ENCODE assay signal across 32 cellular contexts in the genomic region with DNA sequence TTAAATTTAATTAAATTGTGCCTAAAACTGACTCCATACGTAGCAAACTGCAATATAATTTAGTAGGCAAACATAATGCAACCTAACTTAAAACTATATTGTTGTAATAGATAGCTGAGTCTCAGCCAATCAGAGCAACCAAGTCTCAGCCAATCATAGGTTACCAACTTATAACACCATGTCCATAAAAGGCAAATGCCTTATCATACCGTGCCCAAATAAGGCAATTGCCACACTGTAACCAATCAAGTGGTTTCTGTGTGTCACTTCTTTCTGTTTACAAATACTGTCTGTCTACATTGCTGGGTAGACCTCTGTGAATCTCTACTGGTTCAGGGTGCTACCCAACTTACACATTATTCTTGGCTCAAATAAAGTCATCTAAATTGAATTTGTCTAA.
DNase-seq lines count a peak whose midpoint lies in the region; ATAC-seq, FAIRE-seq and TF ChIP-seq lines count a peak whose summit lies in the region.
"Had no signal": no experiment of that assay in that cellular context is flagged by ENCODE, and none has a peak within 500 bp of the region (broad histone marks: within the 10 kb centered on the region; RNA-seq: fewer than 3 reads in every experiment).

No MANE protein-coding gene starts in this region.

- BruUV-seq in HepG2 (replicated peaks; lab: Mats Ljungman, UMichigan), result no TSS peak

- no peak overlapping the region for H4K5ac ChIP-seq in H1 (ENCODE audit: insufficient read length, low read depth, low read length)

- H3K4me1 ChIP-seq in HepG2 (ENCODE audit: insufficient read depth, low read length) (no peaks in the 10 kb centered on the region), right lobe of liver (no peaks in the 10 kb centered on the region), H1 (replicated peaks in 1 of 4; ENCODE audit: control insufficient read depth in 3 of 4, insufficient read depth in 4 of 4, low read length in 3 of 4) (no peaks in the 10 kb centered on the region), sigmoid colon (no peaks in the 10 kb centered on the region)
- H3K4me1 ChIP-seq: A549; BE2C; BLaER1; BLaER1 treated with 17β-estradiol and CSF1 and Interleukin-3, amounts not matched to agents 10 nM and 100 nM; Caco-2 had no signal

- in situ Hi-C loops in HepG2 (cut with HindIII; ENCODE audit: extremely low pct_ligation_motif_present, low pct_unique_long_range_greater_than_20kb), result no loop called here

- no peak overlapping the region for H2BK12ac ChIP-seq in H1 (ENCODE audit: low read depth, low read length)

- no peak overlapping the region for H2BK15ac ChIP-seq in H1 (ENCODE audit: low read length)

- no peak for ATAC-seq in HepG2
- no peak for ATAC-seq in right lobe of liver
- ATAC-seq: A549; CD8-positive, alpha-beta T cell had no signal

- no peak overlapping the region for H3K18ac ChIP-seq in H1 (ENCODE audit: extremely low read depth, low read length)

- H4K8ac ChIP-seq in H1 (ENCODE audit: extremely low read depth, insufficient read depth, low read length), result no peak overlapping the region

- WGBS in HepG2 (ENCODE audit: low lambda C conversion rate), result 3% methylated on average over 2 of the region's 2 CpGs
- WGBS in right lobe of liver (ENCODE audit: insufficient coverage, low coverage, low lambda C conversion rate, missing lambda C conversion rate), result 53% methylated on average over 2 of the region's 2 CpGs
- 92% methylated on average over 2 of the region's 2 CpGs; no CpG with 5 or more reads in 1 of the 2 experiments for WGBS in H1 (ENCODE audit: extremely low coverage in 1 of 2, insufficient coverage in 1 of 2, insufficient read length in 1 of 2, insufficient replicate concordance in 2 of 2, low coverage in 1 of 2, low lambda C conversion rate in 2 of 2, missing lambda C conversion rate in 1 of 2), 2 experiments
- WGBS in sigmoid colon, 2 donors, result 66 to 81% methylated on average over 2 of the region's 2 CpGs

- CTCF ChIA-PET in HepG2 (lab: Yijun Ruan, JAX; ENCODE audit: low intra/inter-chr PET ratio, low total read pairs) (no interaction called here), H1 (lab: Charles Lee; ENCODE audit: partially characterized antibody) (no interaction called here)

- FAIRE-seq in HepG2 (lab: Jason Lieb, UNC) (no peak), H1 (lab: Jason Lieb, UNC) (no peak)
- FAIRE-seq: A204.1, A549, D721Med had no signal

- H3K14ac ChIP-seq in H1 (ENCODE audit: insufficient read length), result no peak overlapping the region

- H4K20me1 ChIP-seq in HepG2 (ENCODE audit: insufficient read depth, low read length) (no peaks in the 10 kb centered on the region), H1 (replicated peaks in 1 of 2; ENCODE audit: control insufficient read depth in 1 of 2, insufficient read depth in 2 of 2, low read length in 2 of 2) (no peaks in the 10 kb centered on the region)
- H4K20me1 ChIP-seq: BLaER1; BLaER1 treated with 17β-estradiol and CSF1 and Interleukin-3, amounts not matched to agents 10 nM and 100 nM had no signal

- TF ChIP-seq CTCF in HepG2 (CRISPR knock-in tag; IDR thresholded peaks at IDR 0.05) (no peak), right lobe of liver (IDR thresholded peaks at IDR 0.05) (no peak), H1 (IDR thresholded peaks at IDR 0.05; ENCODE audit: control extremely low read depth in 1 of 3, insufficient read depth in 1 of 3, low read depth in 1 of 3, low read length in 3 of 3) (no peak), sigmoid colon (IDR thresholded peaks at IDR 0.05) (no peak)

- H3K79me2 ChIP-seq in HepG2 (ENCODE audit: insufficient read depth, low read length) (no peaks in the 10 kb centered on the region), H1 (ENCODE audit: control insufficient read depth in 1 of 2, insufficient read depth in 2 of 2, low read length in 2 of 2) (no peaks in the 10 kb centered on the region)

- no peak overlapping the region for H2BK120ac ChIP-seq in H1 (replicated peaks; ENCODE audit: low read depth, low read length)

- POLR2A ChIA-PET in HepG2 (lab: Yijun Ruan, JAX) (no interaction called here), H1 (lab: Charles Lee; ENCODE audit: partially characterized antibody) (no interaction called here)

- H3K4ac ChIP-seq in H1 (replicated peaks; ENCODE audit: insufficient read length, low read depth, low read length), result no peak overlapping the region

- TF ChIP-seq RAD21 in HepG2 (CRISPR knock-in tag; IDR thresholded peaks at IDR 0.05) (no peak), H1 (IDR thresholded peaks at IDR 0.05 in 1 of 2, conservative IDR thresholded peaks at IDR 0.05 in 1 of 2; ENCODE audit: low read depth in 2 of 2, low read length in 2 of 2) (no peak)

- H3K36me3 ChIP-seq in HepG2 (replicated peaks in 1 of 2; ENCODE audit: control insufficient read depth in 1 of 2, insufficient read depth in 2 of 2, low read length in 2 of 2) (no peaks in the 10 kb centered on the region), right lobe of liver (no peaks in the 10 kb centered on the region), H1 (ENCODE audit: control insufficient read depth in 2 of 4, insufficient read depth in 4 of 4, low read length in 3 of 4) (no peaks in the 10 kb centered on the region), sigmoid colon (no peaks in the 10 kb centered on the region)
- H3K36me3 ChIP-seq: BE2C; BLaER1; BLaER1 treated with 17β-estradiol and CSF1 and Interleukin-3, amounts not matched to agents 10 nM and 100 nM had no signal

- TF ChIP-seq POLR2A in HepG2 (IDR thresholded peaks at IDR 0.05; ENCODE audit: insufficient read depth in 1 of 2, low read depth in 2 of 2, low read length in 2 of 2) (no peak), right lobe of liver (IDR thresholded peaks at IDR 0.05) (no peak), H1 (IDR thresholded peaks at IDR 0.05; ENCODE audit: control extremely low read depth in 1 of 2, low read depth in 2 of 2, low read length in 2 of 2) (no peak), sigmoid colon (IDR thresholded peaks at IDR 0.05) (no peak)

- no peak overlapping the region for H4K91ac ChIP-seq in H1 (replicated peaks; ENCODE audit: insufficient read length, low read length)

- no peaks in the 10 kb centered on the region for H3K23me2 ChIP-seq in H1 (ENCODE audit: low read depth, low read length)

- 0 out of 2 replicates have a peak, but pooled peaks cover 4% of the 10 kb centered on the region for H3K9me3 ChIP-seq in HepG2 (ENCODE audit: low read length)
- no peaks in the 10 kb centered on the region for H3K9me3 ChIP-seq in right lobe of liver
- H3K9me3 ChIP-seq in H1 (ENCODE audit: insufficient read depth in 2 of 2, low read depth in 1 of 2, low read length in 1 of 2), result no peaks in the 10 kb centered on the region
- H3K9me3 ChIP-seq in sigmoid colon, result no peaks in the 10 kb centered on the region
- H3K9me3 ChIP-seq: A549; BE2C; BLaER1; BLaER1 treated with 17β-estradiol and CSF1 and Interleukin-3, amounts not matched to agents 10 nM and 100 nM; Caco-2 had no signal

- intact Hi-C loops in HepG2 (cut with micrococcal nuclease; ENCODE audit: unreplicated experiment), result no loop called here
- intact Hi-C loops in right lobe of liver (cut with DNase I), result no loop called here
- intact Hi-C loops in sigmoid colon (cut with DNase I), result no loop called here

- H3K79me1 ChIP-seq in H1 (ENCODE audit: low read depth, low read length), result no peaks in the 10 kb centered on the region

- H2AK5ac ChIP-seq in H1 (ENCODE audit: low read depth, low read length), result no peak overlapping the region

- H2BK20ac ChIP-seq in H1 (ENCODE audit: low read length), result no peak overlapping the region

- no peak overlapping the region for H3K23ac ChIP-seq in H1 (ENCODE audit: insufficient read length)

- H2BK5ac ChIP-seq in H1 (ENCODE audit: low read depth, low read length), result no peak overlapping the region

- no peak overlapping the region for H3K4me3 ChIP-seq in HepG2 (replicated peaks in 1 of 3; ENCODE audit: insufficient read depth in 1 of 3, low read depth in 2 of 3, low read length in 3 of 3)
- no peak overlapping the region for H3K4me3 ChIP-seq in right lobe of liver
- H3K4me3 ChIP-seq in H1 (ENCODE audit: extremely low read depth in 1 of 4, insufficient read depth in 2 of 4, low read depth in 3 of 4, low read length in 4 of 4), result no peak overlapping the region
- no peak overlapping the region for H3K4me3 ChIP-seq in sigmoid colon
- H3K4me3 ChIP-seq: A549; BLaER1; BLaER1 treated with 17β-estradiol and CSF1 and Interleukin-3, amounts not matched to agents 10 nM and 100 nM had no signal

- TF ChIP-seq EP300 in HepG2 (IDR thresholded peaks at IDR 0.05; ENCODE audit: low read depth in 2 of 2, low read length in 2 of 2) (no peak), HepG2 (CRISPR knock-in tag; IDR thresholded peaks at IDR 0.05; ENCODE audit: borderline replicate concordance) (no peak), H1 (IDR thresholded peaks at IDR 0.05; ENCODE audit: borderline replicate concordance in 1 of 2, low read depth in 2 of 2, low read length in 2 of 2) (no peak), sigmoid colon (IDR thresholded peaks at IDR 0.05) (no peak)

- H3K4me2 ChIP-seq in HepG2 (ENCODE audit: low read depth, low read length) (no peak overlapping the region), H1 (ENCODE audit: insufficient read depth in 1 of 2, low read depth in 2 of 2, low read length in 2 of 2) (no peak overlapping the region)
- H3K4me2 ChIP-seq: A549; BLaER1; BLaER1 treated with 17β-estradiol and CSF1 and Interleukin-3, amounts not matched to agents 10 nM and 100 nM had no signal

- H3K27me3 ChIP-seq in HepG2 (ENCODE audit: control insufficient read depth in 1 of 2, insufficient read depth in 2 of 2, low read length in 2 of 2), result no peaks in the 10 kb centered on the region
- no peaks in the 10 kb centered on the region for H3K27me3 ChIP-seq in right lobe of liver
- no peaks in the 10 kb centered on the region for H3K27me3 ChIP-seq in H1 (replicated peaks in 1 of 4; ENCODE audit: control insufficient read depth in 3 of 4, extremely low read depth in 1 of 4, insufficient read depth in 3 of 4, low read length in 3 of 4)
- no peaks in the 10 kb centered on the region for H3K27me3 ChIP-seq in sigmoid colon
- H3K27me3 ChIP-seq: BE2C; BLaER1; BLaER1 treated with 17β-estradiol and CSF1 and Interleukin-3, amounts not matched to agents 10 nM and 100 nM had no signal

- H3K56ac ChIP-seq in H1 (replicated peaks; ENCODE audit: insufficient read length, low read depth, low read length), result no peak overlapping the region

- H3K9ac ChIP-seq in HepG2 (ENCODE audit: insufficient read depth, low read depth, low read length) (no peak overlapping the region), H1 (replicated peaks in 1 of 4; ENCODE audit: extremely low read depth in 1 of 4, low read depth in 3 of 4, low read length in 3 of 4) (no peak overlapping the region)
- H3K9ac ChIP-seq: BLaER1; BLaER1 treated with 17β-estradiol and CSF1 and Interleukin-3, amounts not matched to agents 10 nM and 100 nM had no signal

- H3K27ac ChIP-seq in HepG2 (ENCODE audit: extremely low read length, insufficient read depth, low read length) (no peak overlapping the region), right lobe of liver (no peak overlapping the region), H1 (ENCODE audit: low read depth, low read length) (no peak overlapping the region), sigmoid colon (no peak overlapping the region)
- H3K27ac ChIP-seq: 22Rv1; A549; BLaER1; BLaER1 treated with 17β-estradiol and CSF1 and Interleukin-3, amounts not matched to agents 10 nM and 100 nM; C4-2B had no signal

- peak; percentile 30 for DNase-seq in DMS53 (lab: John Stamatoyannopoulos, UW)
- DNase-seq in DMS53 treated with DMSO at 0.1 percent for 48 hours (lab: John Stamatoyannopoulos, UW; ENCODE audit: unreplicated experiment), result no peak
- no peak for DNase-seq in HepG2 (ENCODE audit: low spot score)
- DNase-seq in right lobe of liver, result no peak
- DNase-seq in H1 (ENCODE audit: low read depth in 1 of 2, low spot score in 2 of 2), result no peak
- no peak for DNase-seq in sigmoid colon
- DNase-seq: 8988T; ACHN; AML-193; BE2C; C1 segment of cervical spinal cord; Caco-2; Calu3; CD4-positive, alpha-beta memory T cell; CD4-positive, alpha-beta T cell; CD4-positive, CD25-positive, alpha-beta regulatory T cell; CD8-positive, alpha-beta memory T cell; CD8-positive, alpha-beta T cell; COR-L47; DMS 273 treated with DMSO at 0.1 percent for 48 hours; DMS153; DMS79; DMS79 treated with DMSO at 0.1 percent for 48 hours; DND-41; EL had no signal

- H2AFZ ChIP-seq in HepG2 (ENCODE audit: low read length) (no peak overlapping the region), H1 (ENCODE audit: low read length) (no peak overlapping the region)
